Comparison of ENCODE assay signal across 9 cellular contexts in genomic region chr7:44572771-44573170, GRCh38. TPM values are rescaled to one million over a fixed set of nuclear protein-coding genes. Genes with fewer than 3 reads are reported as not detected.
DNase-seq lines count a peak whose midpoint lies in the region; ATAC-seq and TF ChIP-seq lines count a peak whose summit lies in the region.
"Had no signal": no experiment of that assay in that cellular context is flagged by ENCODE, and none has a peak within 500 bp of the region (broad histone marks: within the 10 kb centered on the region; RNA-seq: fewer than 3 reads in every experiment).

No MANE protein-coding gene starts in this region.

- no peak for ATAC-seq in HG02610 (IDR thresholded peaks at IDR 0.05; ENCODE audit: unreplicated experiment)

- TF ChIP-seq EP300 in suprapubic skin (IDR thresholded peaks at IDR 0.05): no peak

- peaks cover 28% of the 10 kb centered on the region for H3K4me1 Mint-ChIP-seq in T-helper 2 cell treated with Interferon-gamma antibody and Interleukin-4, amounts not matched to agents 5 μg/mL and 100 μg/mL, for 36 hours (ENCODE audit: low read depth)
- peaks cover 36% of the 10 kb centered on the region for H3K4me1 Mint-ChIP-seq in activated naive CD8-positive, alpha-beta T cell treated with anti-CD3 and anti-CD28 coated beads for 36 hours

- H3K4me3 ChIP-seq in kidney epithelial cell (ENCODE audit: low read depth, low read length) (peak overlapping the region; percentile 70), suprapubic skin (peak overlapping the region; percentile 79)

- no peak overlapping the region for H3K27ac ChIP-seq in suprapubic skin

- WGBS in suprapubic skin: 66% methylated on average over 5 of the region's 5 CpGs

- TF ChIP-seq POLR2A in suprapubic skin (IDR thresholded peaks at IDR 0.05): no peak

- peaks cover 29% of the 10 kb centered on the region for H3K4me1 ChIP-seq in suprapubic skin

- H3K36me3 Mint-ChIP-seq in T-helper 2 cell treated with Interferon-gamma antibody and Interleukin-4, amounts not matched to agents 5 μg/mL and 100 μg/mL, for 36 hours (ENCODE audit: low read depth): peaks cover 63% of the 10 kb centered on the region
- peaks cover 51% of the 10 kb centered on the region for H3K36me3 Mint-ChIP-seq in activated naive CD8-positive, alpha-beta T cell treated with anti-CD3 and anti-CD28 coated beads for 36 hours

- no peaks in the 10 kb centered on the region for H3K9me3 Mint-ChIP-seq in T-helper 2 cell treated with Interferon-gamma antibody and Interleukin-4, amounts not matched to agents 5 μg/mL and 100 μg/mL, for 36 hours
- no peaks in the 10 kb centered on the region for H3K9me3 Mint-ChIP-seq in activated naive CD8-positive, alpha-beta T cell treated with anti-CD3 and anti-CD28 coated beads for 36 hours

- peak overlapping the region; percentile 99 for H3K4me3 Mint-ChIP-seq in T-helper 2 cell treated with Interferon-gamma antibody and Interleukin-4, amounts not matched to agents 5 μg/mL and 100 μg/mL, for 36 hours
- H3K4me3 Mint-ChIP-seq in activated naive CD8-positive, alpha-beta T cell treated with anti-CD3 and anti-CD28 coated beads for 36 hours: peak overlapping the region; percentile 89

- H3K27me3 Mint-ChIP-seq in T-helper 2 cell treated with Interferon-gamma antibody and Interleukin-4, amounts not matched to agents 5 μg/mL and 100 μg/mL, for 36 hours (ENCODE audit: low read depth): no peaks in the 10 kb centered on the region
- H3K27me3 Mint-ChIP-seq in activated naive CD8-positive, alpha-beta T cell treated with anti-CD3 and anti-CD28 coated beads for 36 hours: no peaks in the 10 kb centered on the region

- DNase-seq in T-helper 2 cell treated with Interferon-gamma antibody and Interleukin-4, amounts not matched to agents 5 μg/mL and 100 μg/mL, for 36 hours (ENCODE audit: low spot score): no peak
- DNase-seq in T-helper 2 cell: no peak
- DNase-seq in activated naive CD8-positive, alpha-beta T cell treated with anti-CD3 and anti-CD28 coated beads for 36 hours: no peak
- DNase-seq in kidney epithelial cell (ENCODE audit: low read depth): no peak
- peak; percentile 26 to 31 for DNase-seq in suprapubic skin (ENCODE audit: low spot score in 2 of 2)
- DNase-seq in hypothalamus (lab: John Stamatoyannopoulos, UW): no peak
- DNase-seq in NCI-H226: no peak

- TF ChIP-seq CTCF in kidney epithelial cell (IDR thresholded peaks at IDR 0.05; ENCODE audit: insufficient read depth, low read length, poor library complexity, severe bottlenecking): no peak
- no peak for TF ChIP-seq CTCF in suprapubic skin (IDR thresholded peaks at IDR 0.05)

- H3K27me3 ChIP-seq in kidney epithelial cell (ENCODE audit: control insufficient read depth, insufficient read depth, low read length): no peaks in the 10 kb centered on the region
- H3K27me3 ChIP-seq in suprapubic skin: no peaks in the 10 kb centered on the region

- H3K36me3 ChIP-seq in kidney epithelial cell (ENCODE audit: control insufficient read depth, insufficient read depth, low read length) (peaks cover 5% of the 10 kb centered on the region), suprapubic skin (peaks cover 56% of the 10 kb centered on the region)

- peak overlapping the region; percentile 95 for H3K27ac Mint-ChIP-seq in T-helper 2 cell treated with Interferon-gamma antibody and Interleukin-4, amounts not matched to agents 5 μg/mL and 100 μg/mL, for 36 hours
- peak overlapping the region; percentile 96 for H3K27ac Mint-ChIP-seq in activated naive CD8-positive, alpha-beta T cell treated with anti-CD3 and anti-CD28 coated beads for 36 hours

- H3K9me3 ChIP-seq in suprapubic skin: no peaks in the 10 kb centered on the region

RNA-seq across cellular contexts. Expression of gene DDX56, which starts 0.9 kb away (rescaled TPM):
- 100 to 1,000 TPM; 142 to 154 TPM for total RNA-seq in activated naive CD8-positive, alpha-beta T cell treated with anti-CD3 and anti-CD28 coated beads for 36 hours
- total RNA-seq in kidney epithelial cell (67.9 and 96.8 TPM in 2 replicates), suprapubic skin (100 to 1,000 TPM in 1 of 4 donors, 10 to 100 TPM in 3; 58.3 to 109 (median 69.5) TPM)

RNA-seq across cellular contexts. Expression of gene TMED4, which starts 9.3 kb away (rescaled TPM):
- total RNA-seq in activated naive CD8-positive, alpha-beta T cell treated with anti-CD3 and anti-CD28 coated beads for 36 hours: 10 to 100 TPM; 70.3 to 70.8 TPM
- 159 and 201 TPM in 2 replicates for total RNA-seq in kidney epithelial cell
- total RNA-seq in suprapubic skin: 100 to 1,000 TPM in 1 of 4 donors, 10 to 100 TPM in 3; 76.8 to 101 (median 93.2) TPM

RNA-seq across cellular contexts. Expression of gene NPC1L1, which starts 31.6 kb away (rescaled TPM):
- total RNA-seq in activated naive CD8-positive, alpha-beta T cell treated with anti-CD3 and anti-CD28 coated beads for 36 hours: not detected
- total RNA-seq in kidney epithelial cell (0.96 and 1.5 TPM in 2 replicates), suprapubic skin (under 1 TPM in 1 of 4 donors, not detected in 3; 0.24 TPM)
- total RNA-seq: activated CD8-positive, alpha-beta memory T cell treated with anti-CD3 and anti-CD28 coated beads for 36 hours had no signal

RNA-seq across cellular contexts. Expression of gene OGDH, which starts 33.7 kb away (rescaled TPM):
- 10 to 100 TPM; 75.8 to 77.9 TPM for total RNA-seq in activated naive CD8-positive, alpha-beta T cell treated with anti-CD3 and anti-CD28 coated beads for 36 hours
- total RNA-seq in kidney epithelial cell (61.2 and 65.2 TPM in 2 replicates), suprapubic skin (100 to 1,000 TPM in 3 of 4 donors, 10 to 100 TPM in 1; 98.6 to 146 (median 127) TPM)

Comparison
In these comparisons a context has a peak if more than half of its experiments do, and no peak if none do; other contexts are left out.
1. DNase-seq: peak in suprapubic skin (2 of 2); none in T-helper 2 cell treated with Interferon-gamma antibody and Interleukin-4, amounts not matched to agents 5 μg/mL and 100 μg/mL, for 36 hours (single experiment), T-helper 2 cell (0 of 5), activated naive CD8-positive, alpha-beta T cell treated with anti-CD3 and anti-CD28 coated beads for 36 hours (single experiment), kidney epithelial cell (single experiment), hypothalamus (0 of 51) and NCI-H226 (single experiment).